Comparison of ENCODE assay signal across 9 cellular contexts in the genomic region with DNA sequence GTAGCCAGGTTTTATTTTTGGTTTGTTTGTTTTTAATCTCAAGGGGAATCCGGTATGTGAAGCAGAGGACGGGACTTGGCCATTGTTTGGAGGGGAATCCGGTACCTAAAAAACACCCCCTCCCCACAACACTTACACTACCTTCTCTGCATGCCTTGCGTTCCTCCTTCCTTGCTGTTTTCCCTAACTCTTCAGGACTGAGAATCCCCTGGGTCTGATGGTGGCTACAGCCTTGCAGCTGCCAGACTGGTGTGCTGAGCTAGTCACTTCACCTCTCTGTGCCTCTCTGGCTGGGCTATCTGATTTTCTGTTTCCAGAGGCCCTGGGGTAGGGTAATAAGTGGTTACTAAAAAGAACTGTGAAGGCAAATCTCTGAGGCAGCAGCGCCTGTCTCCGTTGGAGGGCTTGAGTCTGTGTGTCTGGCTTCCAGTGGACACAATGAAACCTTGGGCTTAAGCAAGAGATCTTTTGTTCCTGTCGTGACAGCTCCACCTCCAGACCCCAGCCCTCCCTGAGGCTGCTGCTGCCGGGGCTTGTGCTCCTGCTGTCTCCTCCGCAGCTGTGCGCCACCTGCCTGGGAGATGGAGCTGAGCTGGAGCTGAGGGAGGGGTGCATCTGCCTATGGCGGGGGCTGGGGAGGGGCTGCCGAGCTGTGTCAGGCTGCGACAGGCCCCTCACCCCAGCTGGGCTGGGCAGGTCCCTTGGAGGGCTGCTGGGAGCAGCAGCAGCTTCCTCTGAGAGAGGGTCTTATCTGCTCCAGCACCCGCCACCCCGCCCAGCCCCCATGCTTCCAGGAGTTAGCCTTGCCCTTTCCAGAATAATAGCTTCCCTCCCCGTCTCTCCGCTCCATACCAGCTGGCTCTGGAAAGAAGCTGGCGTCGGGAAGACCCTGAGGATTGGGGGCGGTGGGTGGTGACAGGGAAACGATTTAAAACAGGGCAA.
DNase-seq lines count a peak whose midpoint lies in the region; ATAC-seq and TF ChIP-seq lines count a peak whose summit lies in the region.
"Had no signal": no experiment of that assay in that cellular context is flagged by ENCODE, and none has a peak within 500 bp of the region (broad histone marks: within the 10 kb centered on the region; RNA-seq: fewer than 3 reads in every experiment).

No MANE protein-coding gene starts in this region.

- peak overlapping the region in 5 of 6 donors; percentile 62 to 90 (median 81) for H3K27ac Mint-ChIP-seq in naive B cell

- peak; percentile 90 for DNase-seq in NCI-H2227 treated with DMSO at 0.1 percent for 48 hours (lab: John Stamatoyannopoulos, UW)
- no peak for DNase-seq in naive B cell

- peak overlapping the region; percentile 29 for H3K27ac ChIP-seq in cingulate gyrus (ENCODE audit: low read depth, low read length)
- H3K27ac ChIP-seq: neutrophil had no signal

- peaks cover 0 to 8% (median 0%) of the 10 kb centered on the region in 3 donors for H3K27me3 Mint-ChIP-seq in naive B cell

- peak overlapping the region in 7 of 8 donors; percentile 13 to 90 (median 70) for H3K4me3 Mint-ChIP-seq in naive B cell

- 0 out of 3 replicates have a peak, but pooled peaks have one; percentile 7 for TF ChIP-seq CTCF in GM12872 (IDR thresholded peaks at IDR 0.05; ENCODE audit: insufficient read depth, low read depth, low read length)

- ATAC-seq in naive B cell (ENCODE audit: low read depth in 2 of 2) (no peak), GM21717 (IDR thresholded peaks at IDR 0.05; ENCODE audit: unreplicated experiment) (no peak), HG02759 (IDR thresholded peaks at IDR 0.05; ENCODE audit: unreplicated experiment) (no peak), HG03565 (IDR thresholded peaks at IDR 0.05; ENCODE audit: unreplicated experiment) (no peak), GM21515 (IDR thresholded peaks at IDR 0.05; ENCODE audit: unreplicated experiment) (no peak)

- H3K9me3 Mint-ChIP-seq in naive B cell = no peaks in the 10 kb centered on the region

- peaks cover 56 to 80% (median 80%) of the 10 kb centered on the region in 3 donors for H3K4me1 Mint-ChIP-seq in naive B cell

- H3K36me3 Mint-ChIP-seq in naive B cell = no peaks in the 10 kb centered on the region
